ENCODE assay signal across 8 cellular contexts in the genomic region with DNA sequence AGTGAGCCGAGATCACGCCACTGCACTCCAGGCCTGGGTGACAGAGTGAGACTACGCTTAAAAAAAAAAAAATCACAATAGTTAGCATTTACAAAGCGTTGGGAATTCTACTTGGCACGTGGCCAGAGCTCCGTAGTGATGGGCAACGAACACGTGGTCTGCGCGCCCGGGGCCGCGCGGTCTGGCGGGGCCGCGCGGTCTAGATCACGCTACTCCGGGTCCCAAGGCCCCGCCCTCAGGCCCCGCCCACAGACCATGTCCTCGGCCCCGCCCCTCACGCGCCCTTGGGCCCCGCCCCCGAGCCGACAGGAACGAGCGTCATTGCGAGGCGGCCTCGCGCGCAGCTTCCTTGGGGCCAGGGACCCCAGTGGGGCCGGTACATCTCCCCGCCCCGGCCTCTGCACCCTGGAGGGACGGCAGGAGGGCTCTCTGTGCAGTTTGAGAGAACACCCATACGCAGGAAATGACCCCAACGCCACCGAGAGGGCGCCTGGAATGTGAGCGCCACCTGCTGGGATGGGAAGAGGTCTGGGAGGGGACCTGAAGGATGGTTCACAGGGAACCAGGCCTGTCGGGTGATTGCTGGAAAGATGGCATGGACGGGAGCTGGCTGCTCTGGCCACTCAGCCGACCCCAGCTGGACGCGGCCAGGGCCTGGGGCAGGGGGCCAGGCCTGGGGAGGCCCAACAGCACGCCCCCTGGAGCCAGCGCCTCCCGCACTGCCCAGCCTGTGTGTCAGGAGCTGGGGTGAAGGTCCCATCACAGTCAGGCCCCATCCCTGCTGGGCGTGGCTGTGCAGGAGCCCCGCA. TPM values are rescaled to one million over a fixed set of nuclear protein-coding genes. Genes with fewer than 3 reads are reported as not detected.
A peak's percentile ranks its signal among the peaks of the same experiment; 100 is the strongest.
DNase-seq lines count a peak whose midpoint lies in the region; ATAC-seq lines count a peak whose summit lies in the region.

No MANE protein-coding gene starts in this region.

- H3K9ac ChIP-seq in HUES64 (ENCODE audit: low read depth, low read length) (peak overlapping the region; percentile 75), NT2/D1 (ENCODE audit: insufficient read length, low read depth) (peak overlapping the region; percentile 98)

- DNase-seq in COLO829 (ENCODE audit: low spot score) (peak; percentile 94), NT2/D1 (ENCODE audit: low read depth, low spot score) (peak; percentile 90), epidermal melanocyte (ENCODE audit: insufficient read length, low spot score) (peak; percentile 91)
- DNase-seq in activated CD8-positive, alpha-beta memory T cell treated with anti-CD3 and anti-CD28 coated beads, Interleukin-2, amount 50 U/mL, for 48 hours, result peak; percentile 99
- peak; percentile 91 to 95 for DNase-seq in stimulated activated CD8-positive, alpha-beta memory T cell treated with anti-CD3 and anti-CD28 coated beads, Interleukin-2, amount 100 ng/mL, for 1 hour (ENCODE audit: low read depth in 2 of 2)

- H3K4me1 ChIP-seq in HUES64 (ENCODE audit: insufficient read depth, low read length), result 0 out of 2 replicates have a peak, but pooled peaks cover 3% of the 10 kb centered on the region
- peaks cover 29% of the 10 kb centered on the region for H3K4me1 ChIP-seq in NT2/D1 (ENCODE audit: insufficient read depth, insufficient read length)
- peaks cover 35% of the 10 kb centered on the region for H3K4me1 ChIP-seq in mononuclear cell (ENCODE audit: insufficient read depth, low read length)

- 6% methylated on average over 53 of the region's 55 CpGs for WGBS in HUES64

- H3K27me3 ChIP-seq in HUES64 (ENCODE audit: insufficient read depth, low read length) (no peaks in the 10 kb centered on the region), NT2/D1 (ENCODE audit: insufficient read depth, insufficient read length) (no peaks in the 10 kb centered on the region), mononuclear cell (ENCODE audit: insufficient read depth, low read length) (no peaks in the 10 kb centered on the region)

- H3K4me3 ChIP-seq in HUES64 (ENCODE audit: low read length), result peak overlapping the region; percentile 78
- peak overlapping the region; percentile 70 for H3K4me3 ChIP-seq in NT2/D1 (ENCODE audit: insufficient read length, low read depth)
- H3K4me3 ChIP-seq in mononuclear cell (ENCODE audit: low read length), result peak overlapping the region; percentile 58

- H3K36me3 ChIP-seq in HUES64 (ENCODE audit: insufficient read depth, low read length), result peaks cover 12% of the 10 kb centered on the region
- peaks cover 20% of the 10 kb centered on the region for H3K36me3 ChIP-seq in NT2/D1 (ENCODE audit: insufficient read depth, insufficient read length, low read length)

- H3K9me3 ChIP-seq in HUES64 (ENCODE audit: insufficient read depth, low read depth, low read length) (no peaks in the 10 kb centered on the region), NT2/D1 (ENCODE audit: insufficient read depth, low read length) (no peaks in the 10 kb centered on the region), mononuclear cell (ENCODE audit: low read depth, low read length) (no peaks in the 10 kb centered on the region)

- peak; percentile 48 for ATAC-seq in GM21360 (IDR thresholded peaks at IDR 0.05; ENCODE audit: unreplicated experiment)

- H3K27ac ChIP-seq in HUES64 (ENCODE audit: low read depth, low read length), result peak overlapping the region; percentile 81

RNA-seq across cellular contexts. Expression of a gene that starts 2.0 kb away (rescaled TPM):
- polyA plus RNA-seq in HUES64 (2013, experiment 1 of 2), result 25.7 TPM
- polyA plus RNA-seq in HUES64 (2013, experiment 2 of 2), result 24.5 TPM
- total RNA-seq in mononuclear cell, result 8.8 TPM

RNA-seq across cellular contexts. Expression of a gene that starts 6.3 kb away (rescaled TPM):
- polyA plus RNA-seq in HUES64 (2013, experiment 1 of 2), result 2.9 TPM
- 3.7 TPM for polyA plus RNA-seq in HUES64 (2013, experiment 2 of 2)
- total RNA-seq in mononuclear cell, result 19.9 TPM

RNA-seq across cellular contexts. Expression of a gene that starts 33.3 kb away (rescaled TPM):
- polyA plus RNA-seq in HUES64 (2013, experiment 1 of 2), result 18.0 TPM
- 18.8 TPM for polyA plus RNA-seq in HUES64 (2013, experiment 2 of 2)
- total RNA-seq in mononuclear cell, result 50.9 TPM

RNA-seq across cellular contexts. Expression of a gene that starts 54.1 kb away (rescaled TPM):
- 1.4 TPM for polyA plus RNA-seq in HUES64 (2013, experiment 1 of 2)
- 1.6 TPM for polyA plus RNA-seq in HUES64 (2013, experiment 2 of 2)
- not detected for total RNA-seq in mononuclear cell

RNA-seq across cellular contexts. Expression of a gene that starts 58.9 kb away (rescaled TPM):
- polyA plus RNA-seq in HUES64 (2013, experiment 1 of 2), result 28.2 TPM
- 29.7 TPM for polyA plus RNA-seq in HUES64 (2013, experiment 2 of 2)
- total RNA-seq in mononuclear cell, result 92.2 TPM

Comparison
In these comparisons a context has a peak if more than half of its experiments do, and no peak if none do; other contexts are left out.
1. Peak in every context shown above with its lines: DNase-seq, ATAC-seq, H3K4me3 ChIP-seq and H3K27ac ChIP-seq.